8 cellular contexts compared by ENCODE assay signal in genomic region chr19:37691881-37692504, GRCh38. TPM values are rescaled to one million over a fixed set of nuclear protein-coding genes. Genes with fewer than 3 reads are reported as not detected.
DNase-seq lines count a peak whose midpoint lies in the region; ATAC-seq and TF ChIP-seq lines count a peak whose summit lies in the region.

No MANE protein-coding gene starts in this region.

- intact Hi-C loops in CD4-positive, alpha-beta T cell (cut with DNase I, micrococcal nuclease), result loop anchor here (1.0 to 10.0 kb wide), 6 partner anchors 37 to 377 kb away; partner anchors contain the start of genes ZNF573 (in 2 of the 2), ZFP30 (in 1 of the 2), ZNF540 (in 1 of the 2) and ZNF569 (in 1 of the 2)

- CTCF ChIA-PET in CD4-positive, alpha-beta T cell (lab: Charles Lee), result interaction anchor here (0.7 to 1.0 kb wide), 3 partner anchors 35 to 97 kb away, joined by 3 to 4 read pairs (median 3); partner anchors contain the start of genes ZNF540, ZNF571 and ZNF573

- POLR2A ChIA-PET in CD4-positive, alpha-beta T cell (lab: Charles Lee), result interaction anchor here (0.6 to 3.1 kb wide), 13 partner anchors 12 to 1478 kb away, joined by 3 to 23 read pairs (median 5); partner anchors contain the start of genes ZFP30, ZNF146, ZNF345 and ZNF420

- ATAC-seq in CD4-positive, alpha-beta T cell (ENCODE audit: poor library complexity), result peak; percentile 95
- ATAC-seq in GM19328 (IDR thresholded peaks at IDR 0.05; ENCODE audit: unreplicated experiment) (no peak), GM21447 (IDR thresholded peaks at IDR 0.05; ENCODE audit: unreplicated experiment) (no peak)

- peaks cover 41% of the 10 kb centered on the region for H3K36me3 Mint-ChIP-seq in CD4-positive, alpha-beta T cell (ENCODE audit: low read depth)
- H3K36me3 Mint-ChIP-seq in IgD-negative memory B cell, result peaks cover 1% of the 10 kb centered on the region

- H3K4me3 Mint-ChIP-seq in CD4-positive, alpha-beta T cell, result peak overlapping the region; percentile 96
- peak overlapping the region; percentile 93 to 98 (median 94) for H3K4me3 Mint-ChIP-seq in IgD-negative memory B cell

- no peaks in the 10 kb centered on the region for H3K27me3 Mint-ChIP-seq in CD4-positive, alpha-beta T cell
- no peaks in the 10 kb centered on the region for H3K27me3 Mint-ChIP-seq in IgD-negative memory B cell

- peaks cover 18% of the 10 kb centered on the region for H3K9me3 ChIP-seq in CD4-positive, alpha-beta T cell (ENCODE audit: control insufficient read depth, low read length)

- H3K27me3 ChIP-seq in CD4-positive, alpha-beta T cell (ENCODE audit: control insufficient read depth, insufficient read depth, low read length), result no peaks in the 10 kb centered on the region

- peaks cover 12% of the 10 kb centered on the region for H3K4me1 Mint-ChIP-seq in CD4-positive, alpha-beta T cell (ENCODE audit: low read depth)
- peaks cover 7 to 11% (median 8%) of the 10 kb centered on the region in 3 donors for H3K4me1 Mint-ChIP-seq in IgD-negative memory B cell

- TF ChIP-seq CTCF in CD4-positive, alpha-beta T cell (IDR thresholded peaks at IDR 0.05), result no peak

- H3K27ac Mint-ChIP-seq in CD4-positive, alpha-beta T cell, result peak overlapping the region; percentile 89
- H3K27ac Mint-ChIP-seq in IgD-negative memory B cell, result peak overlapping the region; percentile 10 to 94 (median 81)

- H3K27ac ChIP-seq in CD4-positive, alpha-beta T cell (ENCODE audit: low read depth, low read length), result no peak overlapping the region
- peak overlapping the region in 16 of 21 experiments; percentile 3 to 72 (median 56) for H3K27ac ChIP-seq in skin epidermis

- DNase-seq in CD4-positive, alpha-beta T cell, result peak; percentile 61 to 81 (median 72)
- peak; percentile 73 for DNase-seq in activated CD4-positive, CD25-positive, alpha-beta regulatory T cell treated with anti-CD3 and anti-CD28 coated beads, Interleukin-2, amount 50 U/mL, for 72 hours
- peak; percentile 69 for DNase-seq in central memory CD4-positive, alpha-beta T cell
- peak; percentile 91 for DNase-seq in inferior parietal cortex (ENCODE audit: extremely low spot score)

- peak overlapping the region; percentile 36 to 53 (median 39) for H3K4me3 ChIP-seq in skin epidermis

- H3K9me3 Mint-ChIP-seq in CD4-positive, alpha-beta T cell, result peaks cover 2% of the 10 kb centered on the region
- H3K9me3 Mint-ChIP-seq in IgD-negative memory B cell, result peaks cover 3 to 5% (median 3%) of the 10 kb centered on the region in 3 donors

RNA-seq across cellular contexts. Expression of gene ZNF607, which starts 27.6 kb away (rescaled TPM):
- 1 to 10 TPM; 2.2 to 2.3 TPM for total RNA-seq in CD4-positive, alpha-beta T cell
- polyA plus RNA-seq in IgD-negative memory B cell, result 6.7 TPM

RNA-seq across cellular contexts. Expression of gene ZFP30, which starts 36.7 kb away (rescaled TPM):
- 1 to 10 TPM; 3.6 to 3.7 TPM for total RNA-seq in CD4-positive, alpha-beta T cell
- polyA plus RNA-seq in IgD-negative memory B cell, result 2.4 TPM
